In the genomic region with DNA sequence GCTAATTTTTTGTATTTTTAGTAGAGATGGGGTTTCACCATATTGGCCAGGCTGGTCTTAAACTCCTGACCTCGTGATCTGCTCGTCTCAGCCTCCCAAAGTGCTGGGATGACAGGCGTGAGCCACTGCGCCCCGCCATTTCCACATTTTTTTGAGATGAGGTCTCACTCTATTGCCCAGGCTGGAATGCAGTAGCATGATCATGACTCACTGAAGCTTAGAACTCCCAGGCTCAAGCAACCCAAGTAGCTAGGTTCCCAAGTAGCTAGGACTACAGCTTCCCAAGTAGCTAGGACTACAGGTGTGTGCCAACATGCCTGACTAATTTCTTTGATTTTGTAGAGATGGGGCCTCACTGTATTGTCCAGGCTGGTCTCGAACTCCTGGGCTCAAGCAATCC, we compare ENCODE assay signal across 1 cellular context.
TF ChIP-seq lines count a peak whose summit lies in the region.

No MANE protein-coding gene starts in this region.

TF ChIP-seq in HepG2, 621 proteins besides CTCF, POLR2A, EP300 and RAD21:
- TF ChIP-seq FOSL2 (CRISPR knock-in tag; IDR thresholded peaks at IDR 0.05) (peak; percentile 81), TEAD3 (CRISPR knock-in tag; optimal IDR thresholded peaks at IDR 0.05; ENCODE audit: borderline replicate concordance) (peak; percentile 83), ZNF121 (CRISPR knock-in tag; IDR thresholded peaks at IDR 0.05) (peak; percentile 59; the same call in 1 of the 2 replicates)
TF ChIP-seq in HepG2: peak in this region for 3; not testable (repeated sequence) for 618.
